Comparison of ENCODE assay signal across 24 cellular contexts in the genomic region with DNA sequence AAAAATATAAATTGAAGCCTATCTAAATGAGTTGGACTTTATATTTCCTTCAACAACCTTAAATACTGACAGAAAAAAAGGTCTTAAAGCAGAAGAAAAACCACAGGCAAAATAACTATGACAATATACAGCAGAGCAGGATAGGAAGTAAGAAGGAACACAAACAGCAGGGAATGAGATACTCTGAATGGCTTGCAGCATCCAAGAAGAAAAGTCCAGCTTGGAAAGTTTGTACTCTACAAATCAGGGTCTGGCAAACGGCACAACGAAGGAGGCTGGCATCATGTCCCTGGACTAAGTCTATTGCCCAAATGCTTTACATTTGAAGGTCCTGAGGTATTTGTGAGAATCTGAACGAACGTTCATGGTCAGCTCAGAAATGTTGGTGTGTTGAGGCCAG.
"Had no signal": no experiment of that assay in that cellular context is flagged by ENCODE, and none has a peak within 500 bp of the region (broad histone marks: within the 10 kb centered on the region; RNA-seq: fewer than 3 reads in every experiment).

No MANE protein-coding gene starts in this region.

- H2AFZ ChIP-seq: neural progenitor cell had no signal

- H3K9ac ChIP-seq: neural progenitor cell had no signal

- H3K4me1 ChIP-seq: adrenal gland, heart right ventricle, neural progenitor cell had no signal

- H3K4me1 Mint-ChIP-seq: naive thymus-derived CD4-positive, alpha-beta T cell; neural progenitor cell had no signal

- H3K9me3 ChIP-seq: adrenal gland, heart right ventricle, ovary, thoracic aorta had no signal

- H3K36me3 ChIP-seq: adrenal gland, heart right ventricle, neural progenitor cell, ovary, thoracic aorta had no signal

- H3K27ac ChIP-seq: adrenal gland, epithelial cell of prostate, neural progenitor cell, ovary, thoracic aorta had no signal

- H3K4me2 ChIP-seq: neural progenitor cell had no signal

- H3K4me3 Mint-ChIP-seq: activated naive CD8-positive, alpha-beta T cell; activated T-cell treated with anti-CD3 and anti-CD28 coated beads, Interleukin-2, amount 50 U/mL, for 24 hours; naive thymus-derived CD4-positive, alpha-beta T cell; neural progenitor cell; type B pancreatic cell had no signal

- H3K27ac Mint-ChIP-seq: activated naive CD8-positive, alpha-beta T cell; activated T-cell treated with anti-CD3 and anti-CD28 coated beads, Interleukin-2, amount 50 U/mL, for 24 hours; activated T-helper 2 cell treated with anti-CD3 and anti-CD28 coated beads, Interferon-gamma antibody, Interleukin-2, Interleukin-4, amounts not matched to agents 10 μg/mL and 5 μg/mL and 100 μg/mL, durations not matched to agents 14 hours and 24 hours and 36 hours; naive thymus-derived CD4-positive, alpha-beta T cell; neural progenitor cell; type B pancreatic cell had no signal

- ATAC-seq: left colon; naive thymus-derived CD4-positive, alpha-beta T cell; sciatic nerve had no signal

- H3K27me3 Mint-ChIP-seq: activated naive CD8-positive, alpha-beta T cell; activated T-cell treated with anti-CD3 and anti-CD28 coated beads, Interleukin-2, amount 50 U/mL, for 24 hours; naive thymus-derived CD4-positive, alpha-beta T cell; type B pancreatic cell had no signal

- H3K36me3 Mint-ChIP-seq: activated naive CD8-positive, alpha-beta T cell; naive thymus-derived CD4-positive, alpha-beta T cell; neural progenitor cell; type B pancreatic cell had no signal

- H3K4me3 ChIP-seq: adrenal gland, heart right ventricle, lung, neural progenitor cell, ovary had no signal

- H3K9me3 Mint-ChIP-seq: neural progenitor cell, type B pancreatic cell had no signal

- H3K27me3 ChIP-seq: adrenal gland, heart right ventricle, neural progenitor cell, ovary had no signal

- DNase-seq: activated CD4-positive, alpha-beta T cell treated with anti-CD3 and anti-CD28 coated beads, Interleukin-2, amount 50 U/mL, for 4 hours; activated CD8-positive, alpha-beta memory T cell treated with anti-CD3 and anti-CD28 coated beads for 24 hours; activated CD8-positive, alpha-beta memory T cell treated with anti-CD3 and anti-CD28 coated beads, Interleukin-2, amount 50 U/mL, for 4 hours; activated naive CD4-positive, alpha-beta T cell; activated T-cell treated with anti-CD3 and anti-CD28 coated beads, Interleukin-2, amount 50 U/mL, for 24 hours; adrenal gland; cortex of kidney; foreskin fibroblast; heart right ventricle; left colon; naive thymus-derived CD4-positive, alpha-beta T cell; ovary; stimulated activated CD4-positive, alpha-beta T cell treated with anti-CD3 and anti-CD28 coated beads, Interleukin-2, amount 100 ng/mL, for 48 hours; stimulated activated CD8-positive, alpha-beta memory T cell treated with anti-CD3 and anti-CD28 coated beads, Interleukin-4, amount 100 ng/mL, for 48 hours; stimulated activated naive CD4-positive, alpha-beta T cell; T-helper 1 cell had no signal
